21 cellular contexts compared by ENCODE assay signal in genomic region chr13:59442461-59442860, GRCh38.
"Had no signal": no experiment of that assay in that cellular context is flagged by ENCODE, and none has a peak within 500 bp of the region (broad histone marks: within the 10 kb centered on the region; RNA-seq: fewer than 3 reads in every experiment).

No MANE protein-coding gene starts in this region.

- ATAC-seq: esophagus mucosa, gastrocnemius medialis, heart right ventricle, left cardiac atrium, left lung, left ventricle myocardium superior had no signal

- DNase-seq: dorsolateral prefrontal cortex; effector CD4-positive, alpha-beta T cell; effector memory CD4-positive, alpha-beta T cell; esophagus squamous epithelium; foreskin fibroblast; gastrocnemius medialis; glutamatergic neuron; head of caudate nucleus; heart right ventricle; hippocampal formation; left cardiac atrium; left lung; left ventricle myocardium superior; lower lobe of right lung; mesenchymal stem cell; midbrain; naive thymus-derived CD4-positive, alpha-beta T cell; natural killer cell had no signal

- H3K4me3 ChIP-seq: coronary artery, dorsolateral prefrontal cortex, esophagus squamous epithelium, gastrocnemius medialis, heart right ventricle, left lung, lower lobe of right lung had no signal

- H3K27me3 ChIP-seq: esophagus squamous epithelium, gastrocnemius medialis, heart right ventricle had no signal

- H3K36me3 ChIP-seq: esophagus squamous epithelium, gastrocnemius medialis, heart right ventricle, left lung, lower lobe of right lung had no signal

- H3K4me1 ChIP-seq: esophagus squamous epithelium, gastrocnemius medialis, left lung, lower lobe of right lung had no signal

- H3K27ac ChIP-seq: coronary artery, dorsolateral prefrontal cortex, epithelial cell of prostate, esophagus squamous epithelium, gastrocnemius medialis, heart right ventricle, left lung, lower lobe of right lung had no signal

- H3K9me3 ChIP-seq: esophagus squamous epithelium, gastrocnemius medialis, heart right ventricle, left lung, lower lobe of right lung had no signal
